Comparison of ENCODE assay signal across 8 cellular contexts in the genomic region with DNA sequence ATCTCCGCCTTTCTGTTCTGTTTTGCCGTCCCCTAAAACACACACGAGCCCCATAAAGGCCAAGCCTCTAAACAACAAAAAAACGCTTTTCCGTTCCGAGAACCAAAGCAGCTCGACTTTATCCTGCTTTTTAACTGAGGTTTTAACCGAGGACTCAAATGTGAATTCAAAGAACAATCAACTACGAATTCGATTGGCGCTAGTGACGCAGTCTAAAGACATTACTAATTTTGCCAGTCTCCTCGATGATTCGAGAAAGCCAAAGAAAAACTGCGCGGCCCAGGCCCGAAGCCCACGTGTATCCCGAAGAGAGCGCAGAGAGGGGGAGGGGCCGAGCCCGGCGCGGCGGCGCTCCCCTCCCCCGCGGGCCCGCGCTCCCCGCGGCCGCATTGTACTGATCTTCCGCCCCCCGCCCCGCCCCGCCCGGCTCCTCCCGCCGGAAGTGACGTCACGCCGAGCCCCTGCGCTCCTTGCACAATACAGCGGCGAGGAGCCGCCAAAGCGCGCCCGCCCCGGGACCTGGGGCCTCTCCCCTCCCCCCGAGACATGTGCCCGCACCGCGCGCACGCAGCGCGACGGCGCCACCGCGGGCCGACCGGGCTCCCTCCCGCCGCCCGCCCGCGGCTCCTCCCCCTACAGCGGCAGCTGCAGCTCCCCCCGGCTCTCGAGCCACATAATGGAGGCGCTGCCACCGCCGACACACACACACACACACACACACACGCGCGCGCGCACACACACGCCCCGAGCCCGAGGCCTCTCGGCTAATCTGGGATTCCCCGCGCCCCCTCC. TPM values are rescaled to one million over a fixed set of nuclear protein-coding genes. Genes with fewer than 3 reads are reported as not detected.
DNase-seq lines count a peak whose midpoint lies in the region; ATAC-seq and TF ChIP-seq lines count a peak whose summit lies in the region.

No MANE protein-coding gene starts in this region.

- in situ Hi-C loops in GM18951 (cut with MboI; ENCODE audit: low sequenced_read_pairs, unreplicated experiment), result loop anchor here (25.0 kb wide), 1 partner anchor 174 kb away; no protein-coding TSS in a partner anchor

- no peaks in the 10 kb centered on the region for H3K27me3 ChIP-seq in kidney epithelial cell (ENCODE audit: control insufficient read depth, insufficient read depth, low read length)

- peak; percentile 63 for TF ChIP-seq POLR2A in GM18951 (IDR thresholded peaks at IDR 0.05; ENCODE audit: extremely low read depth, insufficient read depth, insufficient read length)

- DNase-seq in AG08395 (ENCODE audit: low spot score), result peak; percentile 95
- peak; percentile 96 for DNase-seq in NCI-H345 (lab: John Stamatoyannopoulos, UW)
- DNase-seq in activated CD4-positive, CD25-positive, alpha-beta regulatory T cell treated with anti-CD3 and anti-CD28 coated beads, Interleukin-2, amount 50 U/mL, for 72 hours, result peak; percentile 91
- DNase-seq in cerebellar cortex (ENCODE audit: low spot score), result peak; percentile 91
- DNase-seq in kidney epithelial cell (ENCODE audit: low read depth), result peak; percentile 31
- DNase-seq in stimulated activated CD4-positive, alpha-beta T cell treated with anti-CD3 and anti-CD28 coated beads, Interleukin-15, amount 100 ng/mL, for 1 hour (ENCODE audit: low read depth in 1 of 2, low spot score in 1 of 2), result peak; percentile 92 to 98

- peak overlapping the region; percentile 98 for H3K4me3 ChIP-seq in kidney epithelial cell (ENCODE audit: low read depth, low read length)

- ATAC-seq in HG03175 (IDR thresholded peaks at IDR 0.05; ENCODE audit: unreplicated experiment), result peak; percentile 55

- no peak for TF ChIP-seq CTCF in kidney epithelial cell (IDR thresholded peaks at IDR 0.05; ENCODE audit: insufficient read depth, low read length, poor library complexity, severe bottlenecking)

- peaks cover 1% of the 10 kb centered on the region for H3K36me3 ChIP-seq in kidney epithelial cell (ENCODE audit: control insufficient read depth, insufficient read depth, low read length)

RNA-seq across cellular contexts. Expression of gene HNRNPU, which starts 1.4 kb away (rescaled TPM):
- 271 and 358 TPM in 2 replicates for total RNA-seq in kidney epithelial cell

RNA-seq across cellular contexts. Expression of gene COX20, which starts 27.4 kb away (rescaled TPM):
- 25.1 and 30.2 TPM in 2 replicates for total RNA-seq in kidney epithelial cell

Comparison
In these comparisons a context has a peak if more than half of its experiments do, and no peak if none do; other contexts are left out.
1. Peak in every context shown above with its lines: DNase-seq, ATAC-seq and H3K4me3 ChIP-seq.
2. DNase-seq: peak in every context shown above with its lines; median percentile 96 in NCI-H345; 95 in AG08395; 95 in stimulated activated CD4-positive, alpha-beta T cell treated with anti-CD3 and anti-CD28 coated beads, Interleukin-15, amount 100 ng/mL, for 1 hour; 91 in activated CD4-positive, CD25-positive, alpha-beta regulatory T cell treated with anti-CD3 and anti-CD28 coated beads, Interleukin-2, amount 50 U/mL, for 72 hours; 91 in cerebellar cortex; 31 in kidney epithelial cell.